In the genomic region with DNA sequence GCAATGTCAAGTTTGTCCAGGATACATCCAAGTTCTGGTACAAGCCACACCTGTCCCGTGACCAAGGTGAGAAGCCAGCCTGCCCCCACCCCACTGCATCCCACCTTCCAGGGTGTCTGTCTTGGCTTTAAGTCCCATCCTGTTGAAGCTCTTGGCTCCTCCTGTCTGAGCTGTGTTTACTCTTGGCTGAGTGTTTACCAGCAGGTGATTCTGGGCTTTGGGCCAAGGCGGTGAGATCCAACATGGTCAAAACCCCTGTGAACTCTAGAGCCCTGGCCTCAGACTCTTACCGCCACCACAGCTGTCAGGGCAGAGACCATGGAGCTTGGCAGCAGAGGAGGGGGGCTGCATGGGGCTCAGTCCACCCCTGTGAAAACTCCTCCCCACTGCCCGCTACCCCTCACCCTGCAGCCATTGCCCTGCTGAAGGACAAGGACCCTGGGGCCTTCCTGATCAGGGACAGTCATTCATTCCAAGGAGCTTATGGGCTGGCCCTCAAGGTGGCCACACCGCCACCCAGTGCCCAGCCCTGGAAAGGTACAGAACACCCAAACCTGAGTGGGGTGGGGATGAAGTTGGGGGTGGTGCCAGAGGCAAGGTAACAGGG, we compare ENCODE assay signal across 10 cellular contexts. TPM values are rescaled to one million over a fixed set of nuclear protein-coding genes. Genes with fewer than 3 reads are reported as not detected.
DNase-seq lines count a peak whose midpoint lies in the region; ATAC-seq and TF ChIP-seq lines count a peak whose summit lies in the region.
"Had no signal": no experiment of that assay in that cellular context is flagged by ENCODE, and none has a peak within 500 bp of the region (broad histone marks: within the 10 kb centered on the region; RNA-seq: fewer than 3 reads in every experiment).

No MANE protein-coding gene starts in this region.

- H3K27ac Mint-ChIP-seq in activated CD8-positive, alpha-beta T cell treated with anti-CD3 and anti-CD28 coated beads for 36 hours: no peak overlapping the region
- H3K27ac Mint-ChIP-seq in activated CD8-positive, alpha-beta T cell treated with anti-CD3 and anti-CD28 coated beads, Interleukin-2, amount 10 ng/mL, durations not matched to agents 7 days and 5 days: no peak overlapping the region

- TF ChIP-seq CTCF in activated CD8-positive, alpha-beta T cell treated with anti-CD3 and anti-CD28 coated beads for 36 hours (IDR thresholded peaks at IDR 0.05): peak; percentile 11
- TF ChIP-seq CTCF in left ventricle myocardium inferior (IDR thresholded peaks at IDR 0.05; ENCODE audit: borderline replicate concordance): no peak
- TF ChIP-seq CTCF in transverse colon (IDR thresholded peaks at IDR 0.05): peak in 3 of 5 experiments; percentile 20 to 42 (median 34)

- no peaks in the 10 kb centered on the region for H3K9me3 Mint-ChIP-seq in activated CD8-positive, alpha-beta T cell treated with anti-CD3 and anti-CD28 coated beads for 36 hours
- H3K9me3 Mint-ChIP-seq in activated CD8-positive, alpha-beta T cell treated with anti-CD3 and anti-CD28 coated beads, Interleukin-2, amount 10 ng/mL, durations not matched to agents 7 days and 5 days (ENCODE audit: insufficient read depth): no peaks in the 10 kb centered on the region

- WGBS in transverse colon (ENCODE audit: low coverage in 1 of 2), 2 donors: 36% methylated on average over 5 of the region's 5 CpGs; no CpG with 5 or more reads in 1 of the 2 donors

- H3K4me3 Mint-ChIP-seq in activated CD8-positive, alpha-beta T cell treated with anti-CD3 and anti-CD28 coated beads for 36 hours: no peak overlapping the region
- no peak overlapping the region for H3K4me3 Mint-ChIP-seq in activated CD8-positive, alpha-beta T cell treated with anti-CD3 and anti-CD28 coated beads, Interleukin-2, amount 10 ng/mL, durations not matched to agents 7 days and 5 days

- no peaks in the 10 kb centered on the region for H3K27me3 Mint-ChIP-seq in activated CD8-positive, alpha-beta T cell treated with anti-CD3 and anti-CD28 coated beads for 36 hours
- no peaks in the 10 kb centered on the region for H3K27me3 Mint-ChIP-seq in activated CD8-positive, alpha-beta T cell treated with anti-CD3 and anti-CD28 coated beads, Interleukin-2, amount 10 ng/mL, durations not matched to agents 7 days and 5 days (ENCODE audit: low read depth)

- POLR2A ChIA-PET in activated CD8-positive, alpha-beta T cell treated with anti-CD3 and anti-CD28 coated beads for 36 hours (lab: Charles Lee): interaction anchor here (0.6 to 1.8 kb wide), 6 partner anchors 10 to 286 kb away, joined by 3 to 7 read pairs (median 4); a partner anchor contains a TSS
- POLR2A ChIA-PET in activated CD8-positive, alpha-beta T cell treated with anti-CD3 and anti-CD28 coated beads, Interleukin-2, amount 10 ng/mL, durations not matched to agents 7 days and 5 days (lab: Charles Lee): no interaction called here

- no peak for TF ChIP-seq POLR2A in transverse colon (IDR thresholded peaks at IDR 0.05)

- H3K36me3 ChIP-seq in left ventricle myocardium inferior (peaks cover 84% of the 10 kb centered on the region), transverse colon (peaks cover 0 to 10% (median 0%) of the 10 kb centered on the region in 4 donors)

- peaks cover 99% of the 10 kb centered on the region for H3K4me1 ChIP-seq in left ventricle myocardium inferior
- peaks cover 6 to 28% (median 18%) of the 10 kb centered on the region in 4 donors for H3K4me1 ChIP-seq in transverse colon

- peaks cover 15% of the 10 kb centered on the region for H3K36me3 Mint-ChIP-seq in activated CD8-positive, alpha-beta T cell treated with anti-CD3 and anti-CD28 coated beads for 36 hours (ENCODE audit: low read depth)
- peaks cover 21% of the 10 kb centered on the region for H3K36me3 Mint-ChIP-seq in activated CD8-positive, alpha-beta T cell treated with anti-CD3 and anti-CD28 coated beads, Interleukin-2, amount 10 ng/mL, durations not matched to agents 7 days and 5 days (ENCODE audit: low read depth)

- in situ Hi-C loops in transverse colon (cut with MboI; ENCODE audit: low pct_ligation_motif_present in 1 of 4, low pct_unique_long_range_greater_than_20kb in 1 of 4, low sequenced_read_pairs in 3 of 4): loop anchor here in 3 of 4 donors (10.0 to 25.0 kb wide), 3 partner anchors 123 to 226 kb away; a partner anchor contains a TSS

- CTCF ChIA-PET in activated CD8-positive, alpha-beta T cell treated with anti-CD3 and anti-CD28 coated beads for 36 hours (lab: Charles Lee): interaction anchor here (0.5 to 1.6 kb wide), 4 partner anchors 19 to 55 kb away, joined by 3 to 6 read pairs (median 4); a partner anchor contains a TSS
- CTCF ChIA-PET in activated CD8-positive, alpha-beta T cell treated with anti-CD3 and anti-CD28 coated beads, Interleukin-2, amount 10 ng/mL, durations not matched to agents 7 days and 5 days (lab: Charles Lee): interaction anchor here (1.0 to 2.5 kb wide), 6 partner anchors 9 to 38 kb away, joined by 3 to 11 read pairs (median 4); a partner anchor contains a TSS

- TF ChIP-seq EP300 in transverse colon (IDR thresholded peaks at IDR 0.05; ENCODE audit: low read depth): no peak

- no peaks in the 10 kb centered on the region for H3K27me3 ChIP-seq in left ventricle myocardium inferior (ENCODE audit: low read depth)
- H3K27me3 ChIP-seq in transverse colon: no peaks in the 10 kb centered on the region

- intact Hi-C loops in activated CD8-positive, alpha-beta T cell treated with anti-CD3 and anti-CD28 coated beads for 36 hours (cut with micrococcal nuclease): no loop called here
- intact Hi-C loops in left ventricle myocardium inferior (cut with micrococcal nuclease): no loop called here
- intact Hi-C loops in transverse colon (cut with DNase I; ENCODE audit: low total_unique reads): loop anchor here (10.0 kb wide), 2 partner anchors 133 to 223 kb away; no protein-coding TSS in a partner anchor

- ATAC-seq in activated CD8-positive, alpha-beta T cell treated with anti-CD3 and anti-CD28 coated beads for 36 hours: peak; percentile 57
- no peak for ATAC-seq in activated CD8-positive, alpha-beta T cell treated with anti-CD3 and anti-CD28 coated beads, Interleukin-2, amount 10 ng/mL, durations not matched to agents 7 days and 5 days

- H3K27ac ChIP-seq in left ventricle myocardium inferior (replicated peaks) (peak overlapping the region; percentile 100), transverse colon (peak overlapping the region in 3 of 4 donors; percentile 21 to 44 (median 36))

- no peak for DNase-seq in activated CD8-positive, alpha-beta T cell treated with anti-CD3 and anti-CD28 coated beads for 36 hours
- DNase-seq in activated CD8-positive, alpha-beta T cell treated with anti-CD3 and anti-CD28 coated beads, Interleukin-2, amount 10 ng/mL, durations not matched to agents 7 days and 5 days: no peak
- DNase-seq in left ventricle myocardium inferior: no peak
- peak; percentile 78 for DNase-seq in transverse colon
- no peak for DNase-seq in H4 (ENCODE audit: low spot score)
- DNase-seq in retina: no peak
- DNase-seq in HPDE6-E6E7 (ENCODE audit: extremely low spot score): no peak

- H3K4me1 Mint-ChIP-seq in activated CD8-positive, alpha-beta T cell treated with anti-CD3 and anti-CD28 coated beads for 36 hours (ENCODE audit: low read depth): peaks cover 7% of the 10 kb centered on the region
- H3K4me1 Mint-ChIP-seq in activated CD8-positive, alpha-beta T cell treated with anti-CD3 and anti-CD28 coated beads, Interleukin-2, amount 10 ng/mL, durations not matched to agents 7 days and 5 days (ENCODE audit: low read depth): peaks cover 7% of the 10 kb centered on the region

- H3K4me3 ChIP-seq in left ventricle myocardium inferior (peak overlapping the region; percentile 7), transverse colon (no peak overlapping the region)

- H3K9me3 ChIP-seq in left ventricle myocardium inferior (replicated peaks) (no peaks in the 10 kb centered on the region), transverse colon (no peaks in the 10 kb centered on the region)

TF ChIP-seq in PFSK-1, 5 proteins besides CTCF, POLR2A, EP300 and RAD21 (continues in another document):
- no peak for TF ChIP-seq SIN3A (IDR thresholded peaks at IDR 0.05; ENCODE audit: borderline replicate concordance, insufficient read depth, low read length)

RNA-seq across cellular contexts. Expression of a gene that starts 11.6 kb away (rescaled TPM):
- total RNA-seq in activated CD8-positive, alpha-beta T cell treated with anti-CD3 and anti-CD28 coated beads for 36 hours: 1 to 10 TPM; 1.1 to 1.6 TPM
- total RNA-seq in activated CD8-positive, alpha-beta T cell treated with anti-CD3 and anti-CD28 coated beads, Interleukin-2, amount 10 ng/mL, durations not matched to agents 7 days and 5 days: 1 to 10 TPM; 1.0 to 1.4 TPM
- polyA plus RNA-seq in PFSK-1 (2012; ENCODE audit: insufficient read length, low read depth): 36.9 TPM
- total RNA-seq in left ventricle myocardium inferior (109 TPM), transverse colon (100 to 1,000 TPM in 2 of 4 donors, 10 to 100 TPM in 2; 48.2 to 397 (median 169) TPM)
- total RNA-seq in H4 (2014; rRNA removed; shearing (Covaris generic)): 18.3 and 20.2 TPM in 2 replicates

RNA-seq across cellular contexts. Expression of a gene that starts 17.7 kb away (rescaled TPM):
- total RNA-seq in activated CD8-positive, alpha-beta T cell treated with anti-CD3 and anti-CD28 coated beads for 36 hours: 10 to 100 TPM; 24.8 to 25.0 TPM
- 10 to 100 TPM; 27.2 to 31.2 TPM for total RNA-seq in activated CD8-positive, alpha-beta T cell treated with anti-CD3 and anti-CD28 coated beads, Interleukin-2, amount 10 ng/mL, durations not matched to agents 7 days and 5 days
- 32.5 TPM for polyA plus RNA-seq in PFSK-1 (2012; ENCODE audit: insufficient read length, low read depth)
- total RNA-seq in left ventricle myocardium inferior (49.1 TPM), transverse colon (10 to 100 TPM; 10.1 to 27.0 (median 21.9) TPM)
- total RNA-seq in H4 (2014; rRNA removed; shearing (Covaris generic)): 5.5 and 5.6 TPM in 2 replicates

RNA-seq across cellular contexts. Expression of a gene that starts 36.0 kb away (rescaled TPM):
- 1 to 10 TPM; 2.0 to 2.3 TPM for total RNA-seq in activated CD8-positive, alpha-beta T cell treated with anti-CD3 and anti-CD28 coated beads for 36 hours
- 1 to 10 TPM; 3.1 to 5.4 TPM for total RNA-seq in activated CD8-positive, alpha-beta T cell treated with anti-CD3 and anti-CD28 coated beads, Interleukin-2, amount 10 ng/mL, durations not matched to agents 7 days and 5 days
- 0.82 TPM for polyA plus RNA-seq in PFSK-1 (2012; ENCODE audit: insufficient read length, low read depth)
- total RNA-seq in left ventricle myocardium inferior (53.0 TPM), transverse colon (100 to 1,000 TPM in 1 of 4 donors, 10 to 100 TPM in 3; 38.5 to 106 (median 94.5) TPM)
- 265 and 375 TPM in 2 replicates for total RNA-seq in H4 (2014; rRNA removed; shearing (Covaris generic))
- total RNA-seq: T-helper 1 cell treated with Interleukin-12 subunit alpha and Interleukin-12 subunit beta and Interleukin-4 antibody, amounts not matched to agents 30 ng/mL and 1 ng/mL, for 36 hours had no signal

RNA-seq across cellular contexts. Expression of a gene that starts 41.8 kb away (rescaled TPM):
- total RNA-seq in activated CD8-positive, alpha-beta T cell treated with anti-CD3 and anti-CD28 coated beads for 36 hours: 1 to 10 TPM; 5.3 to 6.7 TPM
- total RNA-seq in activated CD8-positive, alpha-beta T cell treated with anti-CD3 and anti-CD28 coated beads, Interleukin-2, amount 10 ng/mL, durations not matched to agents 7 days and 5 days: 10 to 100 TPM; 10.8 to 13.3 TPM
- polyA plus RNA-seq in PFSK-1 (2012; ENCODE audit: insufficient read length, low read depth): not detected
- total RNA-seq in left ventricle myocardium inferior (not detected), transverse colon (under 1 TPM in 1 of 4 donors, not detected in 3; 0.41 TPM)
- total RNA-seq in H4 (2014; rRNA removed; shearing (Covaris generic)): 0.06 TPM in 1 of 2 replicates, not detected in the other
- total RNA-seq: lung microvascular endothelial cell; T-helper 1 cell treated with Interleukin-12 subunit alpha and Interleukin-12 subunit beta and Interleukin-4 antibody, amounts not matched to agents 30 ng/mL and 1 ng/mL, for 36 hours had no signal

RNA-seq across cellular contexts. Expression of a gene that starts 55.3 kb away (rescaled TPM):
- total RNA-seq in activated CD8-positive, alpha-beta T cell treated with anti-CD3 and anti-CD28 coated beads for 36 hours: 100 to 1,000 TPM; 789 to 814 TPM
- total RNA-seq in activated CD8-positive, alpha-beta T cell treated with anti-CD3 and anti-CD28 coated beads, Interleukin-2, amount 10 ng/mL, durations not matched to agents 7 days and 5 days: 100 to 1,000 TPM; 352 to 353 TPM
- polyA plus RNA-seq in PFSK-1 (2012; ENCODE audit: insufficient read length, low read depth): 250 TPM
- 390 TPM for total RNA-seq in left ventricle myocardium inferior
- total RNA-seq in transverse colon: 100 to 1,000 TPM; 175 to 383 (median 261) TPM
- total RNA-seq in H4 (2014; rRNA removed; shearing (Covaris generic)): 479 and 559 TPM in 2 replicates
